In the genomic region with DNA sequence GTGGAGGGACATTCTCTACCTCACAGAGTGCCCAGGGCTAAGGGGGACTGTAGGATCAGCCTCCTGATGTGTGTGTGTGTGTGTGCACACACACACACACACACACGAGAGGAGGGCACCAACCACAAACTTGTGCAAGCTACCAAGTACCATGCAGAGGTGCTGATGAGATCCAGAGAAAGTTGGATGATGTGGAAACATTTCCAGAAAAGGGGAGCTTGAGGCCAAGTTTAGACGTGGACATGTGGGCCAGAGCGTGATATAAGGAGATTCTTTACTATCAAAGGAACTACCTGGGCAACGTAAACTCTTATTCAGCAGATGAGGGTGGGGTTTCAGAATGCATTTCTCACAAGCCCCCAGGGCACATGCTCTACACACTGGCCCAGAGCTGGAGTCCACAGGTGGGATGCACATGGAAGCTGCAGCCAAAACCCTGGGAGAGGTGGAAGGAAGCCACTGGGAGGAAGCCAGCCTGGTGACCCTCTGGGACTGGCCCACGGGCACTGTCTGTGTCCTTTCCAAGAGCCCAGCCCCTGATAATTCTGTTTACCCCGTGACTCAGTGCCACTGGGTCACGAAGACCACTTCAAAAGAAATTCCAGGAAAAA, we compare ENCODE assay signal across 12 cellular contexts. TPM values are rescaled to one million over a fixed set of nuclear protein-coding genes. Genes with fewer than 3 reads are reported as not detected.
A peak's percentile ranks its signal among the peaks of the same experiment; 100 is the strongest.
DNase-seq lines count a peak whose midpoint lies in the region; ATAC-seq and TF ChIP-seq lines count a peak whose summit lies in the region.
"Had no signal": no experiment of that assay in that cellular context is flagged by ENCODE, and none has a peak within 500 bp of the region (broad histone marks: within the 10 kb centered on the region; RNA-seq: fewer than 3 reads in every experiment).

No MANE protein-coding gene starts in this region.

- TF ChIP-seq CTCF in GM06990 (IDR thresholded peaks at IDR 0.05; ENCODE audit: insufficient read depth, low read length, poor library complexity, severe bottlenecking) = no peak

- no peaks in the 10 kb centered on the region for H3K9me3 Mint-ChIP-seq in activated T-helper 17 cell treated with anti-CD3 and anti-CD28 coated beads, Interleukin-2, amount 50 U/mL, for 72 hours
- H3K9me3 Mint-ChIP-seq in stimulated activated effector memory CD8-positive, alpha-beta T cell treated with anti-CD3 and anti-CD28 coated beads, Interleukin-12 subunit alpha, Interleukin-12 subunit beta, amount 100 ng/mL, for 72 hours = no peaks in the 10 kb centered on the region

- no peaks in the 10 kb centered on the region for H3K27me3 Mint-ChIP-seq in activated T-helper 17 cell treated with anti-CD3 and anti-CD28 coated beads, Interleukin-2, amount 50 U/mL, for 72 hours

- no peaks in the 10 kb centered on the region for H3K36me3 Mint-ChIP-seq in activated T-helper 17 cell treated with anti-CD3 and anti-CD28 coated beads, Interleukin-2, amount 50 U/mL, for 72 hours (ENCODE audit: low read depth)
- H3K36me3 Mint-ChIP-seq in stimulated activated effector memory CD8-positive, alpha-beta T cell treated with anti-CD3 and anti-CD28 coated beads, Interleukin-12 subunit alpha, Interleukin-12 subunit beta, amount 100 ng/mL, for 72 hours = peaks cover 7% of the 10 kb centered on the region

- peak overlapping the region; percentile 73 for H3K27ac Mint-ChIP-seq in activated T-helper 17 cell treated with anti-CD3 and anti-CD28 coated beads, Interleukin-2, amount 50 U/mL, for 72 hours
- peak overlapping the region; percentile 95 for H3K27ac Mint-ChIP-seq in stimulated activated effector memory CD8-positive, alpha-beta T cell treated with anti-CD3 and anti-CD28 coated beads, Interleukin-12 subunit alpha, Interleukin-12 subunit beta, amount 100 ng/mL, for 72 hours

- H3K4me1 Mint-ChIP-seq in activated T-helper 17 cell treated with anti-CD3 and anti-CD28 coated beads, Interleukin-2, amount 50 U/mL, for 72 hours = peaks cover 5% of the 10 kb centered on the region
- H3K4me1 Mint-ChIP-seq in stimulated activated effector memory CD8-positive, alpha-beta T cell treated with anti-CD3 and anti-CD28 coated beads, Interleukin-12 subunit alpha, Interleukin-12 subunit beta, amount 100 ng/mL, for 72 hours = peaks cover 49% of the 10 kb centered on the region

- no peaks in the 10 kb centered on the region for H3K36me3 ChIP-seq in GM06990 (ENCODE audit: control insufficient read depth, insufficient read depth, low read length)

- DNase-seq in GM06990 (ENCODE audit: extremely low read depth, insufficient read length) (no peak), fibroblast of peridontal ligament (ENCODE audit: extremely low read depth) (peak; percentile 15), NCI-H748 treated with DMSO at 0.1 percent for 48 hours (lab: John Stamatoyannopoulos, UW) (no peak), midbrain (lab: John Stamatoyannopoulos, UW) (no peak)
- DNase-seq in stimulated activated effector memory CD8-positive, alpha-beta T cell treated with anti-CD3 and anti-CD28 coated beads, Interleukin-12 subunit alpha, Interleukin-12 subunit beta, amount 100 ng/mL, for 72 hours (ENCODE audit: low spot score in 2 of 2) = no peak
- DNase-seq: Caco-2, glutamatergic neuron, left ventricle myocardium inferior, MM.1S had no signal

- no peak for ATAC-seq in activated T-helper 17 cell treated with anti-CD3 and anti-CD28 coated beads, Interleukin-2, amount 50 U/mL, for 72 hours (replicated peaks)
- no peak for ATAC-seq in stimulated activated effector memory CD8-positive, alpha-beta T cell treated with anti-CD3 and anti-CD28 coated beads, Interleukin-12 subunit alpha, Interleukin-12 subunit beta, amount 100 ng/mL, for 72 hours
- no peak for ATAC-seq in HG03439 (IDR thresholded peaks at IDR 0.05; ENCODE audit: unreplicated experiment)
- ATAC-seq in GM21423 (IDR thresholded peaks at IDR 0.05; ENCODE audit: unreplicated experiment) = no peak

- H3K4me3 ChIP-seq in GM06990 (replicated peaks; ENCODE audit: low read depth, low read length) = peak overlapping the region; percentile 42; the same call in 1 of the 2 replicates
- H3K4me3 ChIP-seq: left ventricle myocardium inferior had no signal

- H3K27me3 ChIP-seq in GM06990 (replicated peaks; ENCODE audit: control insufficient read depth, insufficient read depth, low read length) = no peaks in the 10 kb centered on the region

- H3K4me3 Mint-ChIP-seq in activated T-helper 17 cell treated with anti-CD3 and anti-CD28 coated beads, Interleukin-2, amount 50 U/mL, for 72 hours = peak overlapping the region; percentile 37
- peak overlapping the region; percentile 45 for H3K4me3 Mint-ChIP-seq in stimulated activated effector memory CD8-positive, alpha-beta T cell treated with anti-CD3 and anti-CD28 coated beads, Interleukin-12 subunit alpha, Interleukin-12 subunit beta, amount 100 ng/mL, for 72 hours

RNA-seq across cellular contexts. Expression of a gene that starts 53.5 kb away (rescaled TPM):
- total RNA-seq in activated T-helper 17 cell treated with anti-CD3 and anti-CD28 coated beads, Interleukin-2, amount 50 U/mL, for 72 hours = 1 to 10 TPM; 3.0 to 7.1 TPM
